Comparison of ENCODE assay signal across 20 cellular contexts in the genomic region with DNA sequence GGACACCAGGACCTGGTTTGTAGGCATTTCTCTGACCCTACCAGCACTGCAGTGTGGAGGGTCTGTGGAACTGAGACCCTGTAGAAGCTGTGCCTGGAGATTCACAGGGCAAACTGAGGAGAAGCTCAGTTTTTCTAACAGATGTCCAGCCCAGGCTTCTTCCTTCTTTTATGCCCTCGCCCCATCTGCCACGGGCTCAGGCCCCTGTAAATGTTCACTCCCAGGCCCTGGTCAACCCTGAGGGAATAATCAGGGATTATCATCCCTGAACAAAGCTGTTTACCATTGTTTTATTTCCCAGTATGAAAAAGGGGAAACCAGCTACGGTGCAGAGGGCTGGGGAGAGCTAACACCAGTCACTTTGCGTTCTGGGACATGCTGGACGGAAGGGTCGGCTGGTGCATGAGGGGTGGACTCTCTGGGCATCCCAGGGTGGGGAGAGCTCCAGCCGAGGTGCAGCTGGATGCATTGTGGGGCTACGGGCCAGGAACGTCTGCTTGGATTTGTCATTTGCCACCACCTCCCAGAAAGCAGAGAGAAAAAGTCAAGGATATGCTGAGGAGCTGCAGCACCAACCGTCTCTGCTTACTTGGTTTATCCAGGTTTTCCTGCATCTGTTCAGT.
DNase-seq lines count a peak whose midpoint lies in the region; ATAC-seq lines count a peak whose summit lies in the region.
"Had no signal": no experiment of that assay in that cellular context is flagged by ENCODE, and none has a peak within 500 bp of the region (broad histone marks: within the 10 kb centered on the region; RNA-seq: fewer than 3 reads in every experiment).

No MANE protein-coding gene starts in this region.

- no peak overlapping the region for H3K56ac ChIP-seq in mesendoderm (ENCODE audit: low read length)

- no peaks in the 10 kb centered on the region for H3K36me3 Mint-ChIP-seq in activated T-cell treated with anti-CD3 and anti-CD28 coated beads, Interleukin-2, amount 50 U/mL, for 72 hours (ENCODE audit: insufficient read depth in 2 of 2)
- H3K36me3 Mint-ChIP-seq: CD8-positive, alpha-beta T cell had no signal

- H3K4ac ChIP-seq in mesendoderm (ENCODE audit: low read depth, low read length): no peak overlapping the region

- H2BK120ac ChIP-seq in mesendoderm (ENCODE audit: low read depth, low read length): no peak overlapping the region

- no peak overlapping the region for H4K8ac ChIP-seq in mesendoderm (ENCODE audit: low read depth, low read length)

- no peaks in the 10 kb centered on the region for H3K79me1 ChIP-seq in mesendoderm (ENCODE audit: low read length)

- no peak overlapping the region for H3K18ac ChIP-seq in mesendoderm (ENCODE audit: low read length)

- H4K5ac ChIP-seq in mesendoderm (ENCODE audit: low read length): no peak overlapping the region

- no peaks in the 10 kb centered on the region for H3K27me3 ChIP-seq in mesendoderm (ENCODE audit: insufficient read depth, low read length, poor library complexity)
- H3K27me3 ChIP-seq: BLaER1 treated with 17β-estradiol and CSF1 and Interleukin-3, amounts not matched to agents 10 nM and 100 nM had no signal

- H3K27ac ChIP-seq in mesendoderm (ENCODE audit: low read depth, low read length): no peak overlapping the region
- H3K27ac ChIP-seq: BLaER1 treated with 17β-estradiol and CSF1 and Interleukin-3, amounts not matched to agents 10 nM and 100 nM had no signal

- no peak overlapping the region for H3K4me2 ChIP-seq in mesendoderm (ENCODE audit: low read length)
- H3K4me2 ChIP-seq: BLaER1 treated with 17β-estradiol and CSF1 and Interleukin-3, amounts not matched to agents 10 nM and 100 nM; GM23338 had no signal

- H2BK15ac ChIP-seq in mesendoderm (replicated peaks; ENCODE audit: low read depth): no peak overlapping the region

- H3K23ac ChIP-seq in mesendoderm (ENCODE audit: low read length): peak overlapping the region; percentile 89

- H3K4me1 ChIP-seq in mesendoderm (ENCODE audit: control insufficient read depth, low read depth, low read length): no peaks in the 10 kb centered on the region

- DNase-seq in NCI-H524 (lab: John Stamatoyannopoulos, UW): peak; percentile 42 to 79
- DNase-seq in NCI-H524 treated with DMSO at 0.1 percent for 48 hours (lab: John Stamatoyannopoulos, UW): no peak
- DNase-seq in NCI-H82 treated with DMSO at 0.1 percent for 48 hours (lab: John Stamatoyannopoulos, UW; ENCODE audit: unreplicated experiment): peak; percentile 42
- no peak for DNase-seq in mesendoderm
- no peak for DNase-seq in activated effector memory CD4-positive, alpha-beta T cell treated with anti-CD3 and anti-CD28 coated beads, Interleukin-2, amount 50 U/mL, for 16 hours
- no peak for DNase-seq in AML-193 (lab: John Stamatoyannopoulos, UW)
- no peak for DNase-seq in GM19240 (ENCODE audit: insufficient read length, low spot score)
- DNase-seq in activated T-cell treated with anti-CD3 and anti-CD28 coated beads, Interleukin-2, amount 50 U/mL, for 72 hours: no peak
- DNase-seq: 8988T; Calu3; CD8-positive, alpha-beta T cell; DMS153; DMS79; GDM1; HFFc6 had no signal

- no peak overlapping the region for H2BK5ac ChIP-seq in mesendoderm (ENCODE audit: low read length)

- H3K9ac ChIP-seq in mesendoderm (ENCODE audit: low read length): no peak overlapping the region
- H3K9ac ChIP-seq: BLaER1 treated with 17β-estradiol and CSF1 and Interleukin-3, amounts not matched to agents 10 nM and 100 nM had no signal

- H2AK5ac ChIP-seq in mesendoderm (ENCODE audit: low read length): no peak overlapping the region

- H3K9me3 Mint-ChIP-seq in activated T-cell treated with anti-CD3 and anti-CD28 coated beads, Interleukin-2, amount 50 U/mL, for 72 hours: no peaks in the 10 kb centered on the region
- H3K9me3 Mint-ChIP-seq: CD8-positive, alpha-beta T cell; GM23338; HFFc6 had no signal

- H3K79me2 ChIP-seq in mesendoderm (ENCODE audit: control insufficient read depth, insufficient read depth, low read length): no peaks in the 10 kb centered on the region

- no peaks in the 10 kb centered on the region for H3K27me3 Mint-ChIP-seq in activated T-cell treated with anti-CD3 and anti-CD28 coated beads, Interleukin-2, amount 50 U/mL, for 72 hours (ENCODE audit: low read depth)

- no peak for ATAC-seq in activated T-cell treated with anti-CD3 and anti-CD28 coated beads, Interleukin-2, amount 50 U/mL, for 72 hours (replicated peaks in 1 of 2)
- ATAC-seq: CD8-positive, alpha-beta T cell; GM23338; HCT116; HepG2 had no signal

- no CpG with 5 or more reads among the region's 10 CpGs for WGBS in mesendoderm (ENCODE audit: extremely low coverage, insufficient coverage, low lambda C conversion rate)

- H3K4me1 Mint-ChIP-seq in activated T-cell treated with anti-CD3 and anti-CD28 coated beads, Interleukin-2, amount 50 U/mL, for 72 hours (ENCODE audit: low read depth): no peaks in the 10 kb centered on the region
- H3K4me1 Mint-ChIP-seq: B cell had no signal

- H3K27ac Mint-ChIP-seq in activated T-cell treated with anti-CD3 and anti-CD28 coated beads, Interleukin-2, amount 50 U/mL, for 72 hours: no peak overlapping the region
- H3K27ac Mint-ChIP-seq: B cell; CD8-positive, alpha-beta T cell; GM23338; HFFc6 had no signal

- H3K4me3 Mint-ChIP-seq in activated T-cell treated with anti-CD3 and anti-CD28 coated beads, Interleukin-2, amount 50 U/mL, for 72 hours: no peak overlapping the region
- H3K4me3 Mint-ChIP-seq: B cell; CD8-positive, alpha-beta T cell; GM23338; HFFc6 had no signal

- no peaks in the 10 kb centered on the region for H3K36me3 ChIP-seq in mesendoderm (ENCODE audit: control insufficient read depth, insufficient read depth, low read length)
- H3K36me3 ChIP-seq: BLaER1 treated with 17β-estradiol and CSF1 and Interleukin-3, amounts not matched to agents 10 nM and 100 nM had no signal

- H3K4me3 ChIP-seq in mesendoderm (ENCODE audit: low read length): no peak overlapping the region
- H3K4me3 ChIP-seq: BLaER1 treated with 17β-estradiol and CSF1 and Interleukin-3, amounts not matched to agents 10 nM and 100 nM; GM23338 had no signal

Comparison
In these comparisons a context has a peak if more than half of its experiments do, and no peak if none do; other contexts are left out.
1. DNase-seq: peak in NCI-H524 (2 of 2) and NCI-H82 treated with DMSO at 0.1 percent for 48 hours (single experiment); none in NCI-H524 treated with DMSO at 0.1 percent for 48 hours (single experiment), mesendoderm (single experiment), activated effector memory CD4-positive, alpha-beta T cell treated with anti-CD3 and anti-CD28 coated beads, Interleukin-2, amount 50 U/mL, for 16 hours (single experiment), AML-193 (0 of 2), GM19240 (single experiment) and activated T-cell treated with anti-CD3 and anti-CD28 coated beads, Interleukin-2, amount 50 U/mL, for 72 hours (0 of 2).